24 cellular contexts compared by ENCODE assay signal in genomic region chr17:36726199-36726598, GRCh38.
DNase-seq lines count a peak whose midpoint lies in the region; ATAC-seq and TF ChIP-seq lines count a peak whose summit lies in the region.
"Had no signal": no experiment of that assay in that cellular context is flagged by ENCODE, and none has a peak within 500 bp of the region (broad histone marks: within the 10 kb centered on the region; RNA-seq: fewer than 3 reads in every experiment).

No MANE protein-coding gene starts in this region.

- no peak for DNase-seq in activated CD4-positive, alpha-beta T cell treated with anti-CD3 and anti-CD28 coated beads, Interleukin-2, amount 10 ng/mL, durations not matched to agents 24 days and 14 days
- DNase-seq in activated CD4-positive, alpha-beta T cell treated with anti-CD3 and anti-CD28 coated beads, Interleukin-2, amount 50 U/mL, for 1 hour, result no peak
- peak in 1 of 5 donors; percentile 7 for DNase-seq in CD8-positive, alpha-beta memory T cell
- DNase-seq in activated T-helper 1 cell treated with anti-CD3 and anti-CD28 coated beads, Interleukin-12 subunit alpha, Interleukin-12 subunit beta, Interleukin-2, Interleukin-4 antibody, amounts not matched to agents 30 ng/mL and 10 ng/mL and 1 ng/mL, durations not matched to agents 14 hours and 24 hours and 36 hours (ENCODE audit: low spot score), result no peak
- DNase-seq in immature natural killer cell, result peak; percentile 45 to 59 (median 46)
- DNase-seq in colonic mucosa, result no peak
- DNase-seq in NCI-H82 (lab: John Stamatoyannopoulos, UW), result no peak
- DNase-seq: activated CD4-positive, alpha-beta T cell treated with anti-CD3 and anti-CD28 coated beads for 1 hour; adrenal gland; COR-L47; DMS79; erythroblast; H7; IMR-90; left ventricle myocardium superior; NCI-H1417 treated with DMSO at 0.1 percent for 48 hours; NCI-H2081; NCI-H226; NCI-H69; SJCRH30; small intestine; transverse colon had no signal

- H3K4me1 ChIP-seq in CD8-positive, alpha-beta memory T cell (ENCODE audit: insufficient read depth, low read length), result peaks cover 67% of the 10 kb centered on the region
- H3K4me1 ChIP-seq in colonic mucosa, result no peaks in the 10 kb centered on the region
- H3K4me1 ChIP-seq: SJCRH30 had no signal

- intact Hi-C loops in activated CD4-positive, alpha-beta T cell treated with anti-CD3 and anti-CD28 coated beads, Interleukin-2, amount 10 ng/mL, durations not matched to agents 24 days and 14 days (cut with micrococcal nuclease), result loop anchor here (10.0 kb wide), 1 partner anchor 181 kb away; the partner anchor contains the start of gene GGNBP2
- intact Hi-C loops in activated T-helper 1 cell treated with anti-CD3 and anti-CD28 coated beads, Interleukin-12 subunit alpha, Interleukin-12 subunit beta, Interleukin-2, Interleukin-4 antibody, amounts not matched to agents 30 ng/mL and 10 ng/mL and 1 ng/mL, durations not matched to agents 14 hours and 24 hours and 36 hours (cut with micrococcal nuclease), result no loop called here
- intact Hi-C loops in colonic mucosa (cut with DNase I), result no loop called here

- no peak overlapping the region for H3K27ac ChIP-seq in CD8-positive, alpha-beta memory T cell (ENCODE audit: low read depth, low read length)
- no peak overlapping the region for H3K27ac ChIP-seq in colonic mucosa
- H3K27ac ChIP-seq: adrenal gland, SJCRH30, transverse colon had no signal

- no peak for ATAC-seq in GM19328 (IDR thresholded peaks at IDR 0.05; ENCODE audit: unreplicated experiment)
- ATAC-seq: left ventricle myocardium superior had no signal

- H3K27ac Mint-ChIP-seq in activated CD4-positive, alpha-beta T cell treated with anti-CD3 and anti-CD28 coated beads, Interleukin-2, amount 10 ng/mL, durations not matched to agents 24 days and 14 days, result peak overlapping the region; percentile 87
- H3K27ac Mint-ChIP-seq in CD8-positive, alpha-beta memory T cell, result peak overlapping the region; percentile 43 to 93 (median 81)
- H3K27ac Mint-ChIP-seq in activated T-helper 1 cell treated with anti-CD3 and anti-CD28 coated beads, Interleukin-12 subunit alpha, Interleukin-12 subunit beta, Interleukin-2, Interleukin-4 antibody, amounts not matched to agents 30 ng/mL and 10 ng/mL and 1 ng/mL, durations not matched to agents 14 hours and 24 hours and 36 hours, result peak overlapping the region; percentile 85
- peak overlapping the region; percentile 84 to 96 (median 94) for H3K27ac Mint-ChIP-seq in immature natural killer cell

- H3K4me3 ChIP-seq in CD8-positive, alpha-beta memory T cell (ENCODE audit: low read length), result no peak overlapping the region
- H3K4me3 ChIP-seq in colonic mucosa, result no peak overlapping the region
- H3K4me3 ChIP-seq: adrenal gland, SJCRH30, transverse colon had no signal

- H3K4me3 Mint-ChIP-seq in activated CD4-positive, alpha-beta T cell treated with anti-CD3 and anti-CD28 coated beads, Interleukin-2, amount 10 ng/mL, durations not matched to agents 24 days and 14 days, result peak overlapping the region; percentile 60
- peak overlapping the region in 5 of 7 donors; percentile 3 to 75 (median 40) for H3K4me3 Mint-ChIP-seq in CD8-positive, alpha-beta memory T cell
- no peak overlapping the region for H3K4me3 Mint-ChIP-seq in activated T-helper 1 cell treated with anti-CD3 and anti-CD28 coated beads, Interleukin-12 subunit alpha, Interleukin-12 subunit beta, Interleukin-2, Interleukin-4 antibody, amounts not matched to agents 30 ng/mL and 10 ng/mL and 1 ng/mL, durations not matched to agents 14 hours and 24 hours and 36 hours
- H3K4me3 Mint-ChIP-seq in immature natural killer cell, result peak overlapping the region; percentile 58 to 80 (median 67)
- H3K4me3 Mint-ChIP-seq: brain had no signal

- CTCF ChIA-PET in CD8-positive, alpha-beta memory T cell (lab: Charles Lee), result interaction anchor here (1.2 to 1.5 kb wide), 2 partner anchors 20 to 29 kb away, joined by 3 to 6 read pairs; no protein-coding TSS in a partner anchor

- peaks cover 4% of the 10 kb centered on the region for H3K9me3 Mint-ChIP-seq in activated CD4-positive, alpha-beta T cell treated with anti-CD3 and anti-CD28 coated beads, Interleukin-2, amount 10 ng/mL, durations not matched to agents 24 days and 14 days
- no peaks in the 10 kb centered on the region for H3K9me3 Mint-ChIP-seq in CD8-positive, alpha-beta memory T cell
- no peaks in the 10 kb centered on the region for H3K9me3 Mint-ChIP-seq in activated T-helper 1 cell treated with anti-CD3 and anti-CD28 coated beads, Interleukin-12 subunit alpha, Interleukin-12 subunit beta, Interleukin-2, Interleukin-4 antibody, amounts not matched to agents 30 ng/mL and 10 ng/mL and 1 ng/mL, durations not matched to agents 14 hours and 24 hours and 36 hours
- H3K9me3 Mint-ChIP-seq in immature natural killer cell, result no peaks in the 10 kb centered on the region
- H3K9me3 Mint-ChIP-seq: brain had no signal

- H3K9me3 ChIP-seq in CD8-positive, alpha-beta memory T cell (ENCODE audit: low read length), result no peaks in the 10 kb centered on the region
- H3K9me3 ChIP-seq in colonic mucosa, result no peaks in the 10 kb centered on the region
- H3K9me3 ChIP-seq: adrenal gland, SJCRH30, transverse colon had no signal

- no peak overlapping the region for H3K9ac ChIP-seq in colonic mucosa (ENCODE audit: low read depth in 2 of 2, low read length in 2 of 2)

- no peaks in the 10 kb centered on the region for H3K27me3 ChIP-seq in CD8-positive, alpha-beta memory T cell (ENCODE audit: insufficient read depth, low read length, poor library complexity, severe bottlenecking)
- no peaks in the 10 kb centered on the region for H3K27me3 ChIP-seq in colonic mucosa

- peaks cover 62% of the 10 kb centered on the region for H3K4me1 Mint-ChIP-seq in activated CD4-positive, alpha-beta T cell treated with anti-CD3 and anti-CD28 coated beads, Interleukin-2, amount 10 ng/mL, durations not matched to agents 24 days and 14 days
- peaks cover 62 to 78% (median 74%) of the 10 kb centered on the region in 3 donors for H3K4me1 Mint-ChIP-seq in CD8-positive, alpha-beta memory T cell
- peaks cover 68% of the 10 kb centered on the region for H3K4me1 Mint-ChIP-seq in activated T-helper 1 cell treated with anti-CD3 and anti-CD28 coated beads, Interleukin-12 subunit alpha, Interleukin-12 subunit beta, Interleukin-2, Interleukin-4 antibody, amounts not matched to agents 30 ng/mL and 10 ng/mL and 1 ng/mL, durations not matched to agents 14 hours and 24 hours and 36 hours (ENCODE audit: low read depth)
- peaks cover 74 to 76% of the 10 kb centered on the region in 2 donors for H3K4me1 Mint-ChIP-seq in immature natural killer cell

- peaks cover 7% of the 10 kb centered on the region for H3K27me3 Mint-ChIP-seq in activated CD4-positive, alpha-beta T cell treated with anti-CD3 and anti-CD28 coated beads, Interleukin-2, amount 10 ng/mL, durations not matched to agents 24 days and 14 days
- H3K27me3 Mint-ChIP-seq in CD8-positive, alpha-beta memory T cell, result peaks cover 5 to 12% of the 10 kb centered on the region in 2 donors
- peaks cover 2% of the 10 kb centered on the region for H3K27me3 Mint-ChIP-seq in activated T-helper 1 cell treated with anti-CD3 and anti-CD28 coated beads, Interleukin-12 subunit alpha, Interleukin-12 subunit beta, Interleukin-2, Interleukin-4 antibody, amounts not matched to agents 30 ng/mL and 10 ng/mL and 1 ng/mL, durations not matched to agents 14 hours and 24 hours and 36 hours (ENCODE audit: insufficient read depth)
- H3K27me3 Mint-ChIP-seq in immature natural killer cell (ENCODE audit: low read depth in 3 of 3), result peaks cover 2 to 14% (median 8%) of the 10 kb centered on the region in 3 donors

- peaks cover 8% of the 10 kb centered on the region for H3K36me3 Mint-ChIP-seq in activated CD4-positive, alpha-beta T cell treated with anti-CD3 and anti-CD28 coated beads, Interleukin-2, amount 10 ng/mL, durations not matched to agents 24 days and 14 days (ENCODE audit: low read depth)
- no peaks in the 10 kb centered on the region for H3K36me3 Mint-ChIP-seq in CD8-positive, alpha-beta memory T cell
- peaks cover 10% of the 10 kb centered on the region for H3K36me3 Mint-ChIP-seq in activated T-helper 1 cell treated with anti-CD3 and anti-CD28 coated beads, Interleukin-12 subunit alpha, Interleukin-12 subunit beta, Interleukin-2, Interleukin-4 antibody, amounts not matched to agents 30 ng/mL and 10 ng/mL and 1 ng/mL, durations not matched to agents 14 hours and 24 hours and 36 hours (ENCODE audit: low read depth)
- H3K36me3 Mint-ChIP-seq in immature natural killer cell, result no peaks in the 10 kb centered on the region
- H3K36me3 Mint-ChIP-seq: brain had no signal

- POLR2A ChIA-PET in CD8-positive, alpha-beta memory T cell (lab: Charles Lee), result no interaction called here

- H3K36me3 ChIP-seq in CD8-positive, alpha-beta memory T cell (ENCODE audit: insufficient read depth, low read length), result no peaks in the 10 kb centered on the region
- H3K36me3 ChIP-seq in colonic mucosa, result no peaks in the 10 kb centered on the region
- H3K36me3 ChIP-seq: adrenal gland, SJCRH30, transverse colon had no signal

- no peak for TF ChIP-seq CTCF in colonic mucosa (IDR thresholded peaks at IDR 0.05)

Comparison
In these comparisons a context has a peak if more than half of its experiments do, and no peak if none do; other contexts are left out.
1. DNase-seq: peak in immature natural killer cell (3 of 3); none in activated CD4-positive, alpha-beta T cell treated with anti-CD3 and anti-CD28 coated beads, Interleukin-2, amount 10 ng/mL, durations not matched to agents 24 days and 14 days (single experiment), activated CD4-positive, alpha-beta T cell treated with anti-CD3 and anti-CD28 coated beads, Interleukin-2, amount 50 U/mL, for 1 hour (single experiment), activated T-helper 1 cell treated with anti-CD3 and anti-CD28 coated beads, Interleukin-12 subunit alpha, Interleukin-12 subunit beta, Interleukin-2, Interleukin-4 antibody, amounts not matched to agents 30 ng/mL and 10 ng/mL and 1 ng/mL, durations not matched to agents 14 hours and 24 hours and 36 hours (single experiment), colonic mucosa (single experiment) and NCI-H82 (single experiment).
2. Peak in every context shown above with its lines, with median percentiles within 50 percentile points of each other: H3K27ac Mint-ChIP-seq.